19 cellular contexts compared by ENCODE assay signal in genomic region chr5:14176888-14177287, GRCh38.
"Had no signal": no experiment of that assay in that cellular context is flagged by ENCODE, and none has a peak within 500 bp of the region (broad histone marks: within the 10 kb centered on the region; RNA-seq: fewer than 3 reads in every experiment).

No MANE protein-coding gene starts in this region.

- H3K27ac ChIP-seq: adrenal gland, gastrocnemius medialis, left lung had no signal

- H3K4me3 Mint-ChIP-seq: stimulated activated naive CD8-positive, alpha-beta T cell treated with anti-CD3 and anti-CD28 coated beads, Interleukin-15, amount 100 ng/mL, for 72 hours had no signal

- H3K9me3 Mint-ChIP-seq: activated naive CD4-positive, alpha-beta T cell treated with anti-CD3 and anti-CD28 coated beads, Interleukin-2, amount 50 U/mL, for 72 hours; stimulated activated naive CD8-positive, alpha-beta T cell treated with anti-CD3 and anti-CD28 coated beads, Interleukin-15, amount 100 ng/mL, for 72 hours had no signal

- ATAC-seq: activated naive CD4-positive, alpha-beta T cell treated with anti-CD3 and anti-CD28 coated beads, Interleukin-2, amount 50 U/mL, for 72 hours; esophagus mucosa; gastrocnemius medialis; left lung; stimulated activated naive CD8-positive, alpha-beta T cell treated with anti-CD3 and anti-CD28 coated beads, Interleukin-15, amount 100 ng/mL, for 72 hours had no signal

- H3K36me3 ChIP-seq: adrenal gland, gastrocnemius medialis, left lung had no signal

- H3K27me3 ChIP-seq: adrenal gland, gastrocnemius medialis, left lung had no signal

- DNase-seq: activated CD4-positive, alpha-beta T cell treated with anti-CD3 and anti-CD28 coated beads for 1 hour; activated CD4-positive, alpha-beta T cell treated with anti-CD3 and anti-CD28 coated beads, Interleukin-2, amount 50 U/mL, for 4 hours; activated gamma-delta T cell; adrenal gland; effector CD4-positive, alpha-beta T cell; gastrocnemius medialis; head of caudate nucleus; left lung; mammary epithelial cell; occipital lobe; stimulated activated CD4-positive, alpha-beta T cell treated with anti-CD3 and anti-CD28 coated beads, Interleukin-15, amount 100 ng/mL, for 24 hours; stimulated activated CD4-positive, alpha-beta T cell treated with anti-CD3 and anti-CD28 coated beads, Interleukin-2, amount 100 ng/mL, for 48 hours; stimulated activated naive CD8-positive, alpha-beta T cell treated with anti-CD3 and anti-CD28 coated beads, Interleukin-15, amount 100 ng/mL, for 72 hours; trophoblast cell had no signal

- H3K27ac Mint-ChIP-seq: activated naive CD4-positive, alpha-beta T cell treated with anti-CD3 and anti-CD28 coated beads, Interleukin-2, amount 50 U/mL, for 72 hours; stimulated activated naive CD8-positive, alpha-beta T cell treated with anti-CD3 and anti-CD28 coated beads, Interleukin-15, amount 100 ng/mL, for 72 hours had no signal

- H3K27me3 Mint-ChIP-seq: progenitor cell of endocrine pancreas had no signal

- H3K36me3 Mint-ChIP-seq: activated naive CD4-positive, alpha-beta T cell treated with anti-CD3 and anti-CD28 coated beads, Interleukin-2, amount 50 U/mL, for 72 hours had no signal

- FAIRE-seq: bronchial epithelial cell, keratinocyte had no signal

- H3K4me3 ChIP-seq: adrenal gland, gastrocnemius medialis, left lung had no signal

- H3K9me3 ChIP-seq: adrenal gland, gastrocnemius medialis, left lung had no signal
